ENCODE assay signal across 11 cellular contexts in the genomic region with DNA sequence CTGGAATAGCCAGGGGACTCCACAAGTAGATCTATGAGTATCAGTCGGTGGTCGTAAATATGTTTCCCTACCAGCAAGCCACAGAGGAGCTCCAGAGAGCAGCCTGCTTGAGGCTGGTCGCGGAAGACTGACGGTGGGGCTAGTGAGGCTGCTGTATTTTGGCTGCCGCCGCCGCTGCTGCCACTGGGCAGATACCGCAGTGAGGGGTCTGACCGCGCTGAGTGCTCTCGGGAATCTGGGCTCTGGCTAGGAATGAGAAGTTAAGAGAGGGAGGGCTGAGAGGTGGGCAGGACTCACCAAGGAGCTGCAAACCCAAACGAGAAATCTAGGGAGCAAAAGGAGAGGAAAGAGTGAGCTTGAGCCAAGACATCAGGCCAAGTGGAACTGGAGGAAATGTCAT. TPM values are rescaled to one million over a fixed set of nuclear protein-coding genes. Genes with fewer than 3 reads are reported as not detected.
A peak's percentile ranks its signal among the peaks of the same experiment; 100 is the strongest.
DNase-seq lines count a peak whose midpoint lies in the region; ATAC-seq and TF ChIP-seq lines count a peak whose summit lies in the region.
"Had no signal": no experiment of that assay in that cellular context is flagged by ENCODE, and none has a peak within 500 bp of the region (broad histone marks: within the 10 kb centered on the region; RNA-seq: fewer than 3 reads in every experiment).

A gene with protein sequence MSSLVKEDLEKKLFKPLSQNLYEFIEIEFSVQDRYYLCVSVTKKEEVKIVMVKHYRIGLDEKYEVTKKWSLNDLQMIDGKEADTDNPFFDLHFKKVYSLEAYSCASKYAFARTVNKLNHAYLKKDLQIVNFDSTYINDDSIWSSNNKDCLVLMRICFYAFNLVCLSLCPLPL (plus strand): TSS at position 157 of the 400 bp plus-strand sequence. CDS start 237 bp downstream, at position 394.

- peak within 1 kb of the TSS; percentile 68 for H3K4me2 ChIP-seq in osteoblast (ENCODE audit: insufficient read depth, low read length)

- no peak within 1 kb of the TSS for H3K4me3 ChIP-seq in CD8-positive, alpha-beta T cell (ENCODE audit: low read depth, low read length)
- no peak within 1 kb of the TSS for H3K4me3 ChIP-seq in RWPE2 (ENCODE audit: severe bottlenecking)
- H3K4me3 ChIP-seq in fibroblast of pulmonary artery (replicated peaks; ENCODE audit: low read depth, low read length), result peak within 1 kb of the TSS; percentile 36
- H3K4me3 ChIP-seq in osteoblast (ENCODE audit: insufficient read depth, low read length), result peak within 1 kb of the TSS; percentile 57
- H3K4me3 ChIP-seq in tibial nerve, result peak within 1 kb of the TSS in 2 of 4 donors; percentile 8 to 23
- H3K4me3 ChIP-seq in spleen, result peak within 1 kb of the TSS in 1 of 8 donors; percentile 11
- H3K4me3 ChIP-seq: adrenal gland had no signal

- POLR2A ChIA-PET in CD8-positive, alpha-beta T cell (lab: Charles Lee), result no interaction called here

- no peak for TF ChIP-seq EP300 in tibial nerve (IDR thresholded peaks at IDR 0.05)

- H3K27ac ChIP-seq in CD8-positive, alpha-beta T cell (ENCODE audit: low read depth, low read length), result no peak within 1 kb of the TSS
- H3K27ac ChIP-seq in RWPE2 (ENCODE audit: poor library complexity, severe bottlenecking) (no peak within 1 kb of the TSS), osteoblast (ENCODE audit: low read depth, low read length) (no peak within 1 kb of the TSS), tibial nerve (no peak within 1 kb of the TSS), spleen (no peak within 1 kb of the TSS)
- H3K27ac ChIP-seq: adrenal gland, neutrophil, upper lobe of left lung had no signal

- peak within 1 kb of the TSS; percentile 52 for H3K4me3 Mint-ChIP-seq in CD8-positive, alpha-beta T cell

- H3K4me1 ChIP-seq in CD8-positive, alpha-beta T cell (ENCODE audit: insufficient read depth, low read length), result no peaks in the 10 kb centered on the region
- H3K4me1 ChIP-seq in RWPE2 (ENCODE audit: insufficient read depth, poor library complexity, severe bottlenecking) (no peaks in the 10 kb centered on the region), osteoblast (ENCODE audit: insufficient read depth, low read length) (no peaks in the 10 kb centered on the region), tibial nerve (peaks cover 0 to 9% (median 0%) of the 10 kb centered on the region in 4 donors), spleen (no peaks in the 10 kb centered on the region)
- H3K4me1 ChIP-seq: adrenal gland had no signal

- H3K9me3 Mint-ChIP-seq in CD8-positive, alpha-beta T cell, result no peaks in the 10 kb centered on the region

- peaks cover 3% of the 10 kb centered on the region for H3K27me3 ChIP-seq in CD8-positive, alpha-beta T cell (ENCODE audit: insufficient read depth, low read length)
- no peaks in the 10 kb centered on the region for H3K27me3 ChIP-seq in RWPE2 (ENCODE audit: insufficient read depth, poor library complexity, severe bottlenecking)
- H3K27me3 ChIP-seq in osteoblast (ENCODE audit: insufficient read depth, low read length), result peaks cover 8% of the 10 kb centered on the region
- no peaks in the 10 kb centered on the region for H3K27me3 ChIP-seq in tibial nerve
- peaks cover 0 to 35% (median 0%) of the 10 kb centered on the region in 7 donors for H3K27me3 ChIP-seq in spleen (replicated peaks in 1 of 7)
- H3K27me3 ChIP-seq: upper lobe of left lung had no signal

- TF ChIP-seq POLR2A in tibial nerve (IDR thresholded peaks at IDR 0.05), result no peak
- TF ChIP-seq POLR2A in spleen (IDR thresholded peaks at IDR 0.05), result no peak

- H2AFZ ChIP-seq in osteoblast (ENCODE audit: low read length), result peak within 1 kb of the TSS; percentile 80

- no peak for ATAC-seq in CD8-positive, alpha-beta T cell
- ATAC-seq in RWPE2 (ENCODE audit: low read depth), result peak; percentile 27; the same call in 1 of the 3 replicates
- ATAC-seq in GM21381 (IDR thresholded peaks at IDR 0.05; ENCODE audit: unreplicated experiment), result no peak

- H3K4me1 Mint-ChIP-seq in CD8-positive, alpha-beta T cell (ENCODE audit: low read depth), result peaks cover 6% of the 10 kb centered on the region

- 7 to 11% methylated on average over 13 of the region's 13 CpGs for WGBS in tibial nerve, 2 donors
- 7 to 11% (median 11%) methylated on average over 13 of the region's 13 CpGs for WGBS in spleen, 5 donors

- no peaks in the 10 kb centered on the region for H3K36me3 ChIP-seq in CD8-positive, alpha-beta T cell (ENCODE audit: insufficient read depth, low read length)
- H3K36me3 ChIP-seq in RWPE2 (ENCODE audit: low read depth) (no peaks in the 10 kb centered on the region), osteoblast (ENCODE audit: insufficient read depth, low read length) (no peaks in the 10 kb centered on the region), tibial nerve (no peaks in the 10 kb centered on the region), spleen (no peaks in the 10 kb centered on the region)
- H3K36me3 ChIP-seq: adrenal gland, neutrophil, upper lobe of left lung had no signal

- TF ChIP-seq CTCF in CD8-positive, alpha-beta T cell (IDR thresholded peaks at IDR 0.05), result no peak
- TF ChIP-seq CTCF in RWPE2 (IDR thresholded peaks at IDR 0.05; ENCODE audit: poor library complexity, severe bottlenecking) (no peak), fibroblast of pulmonary artery (IDR thresholded peaks at IDR 0.05; ENCODE audit: low read length, missing control alignments) (peak; percentile 4), osteoblast (IDR thresholded peaks at IDR 0.05; ENCODE audit: extremely low read depth, low read depth, low read length) (no peak), tibial nerve (IDR thresholded peaks at IDR 0.05) (no peak), spleen (IDR thresholded peaks at IDR 0.05 in 8 of 11, conservative IDR thresholded peaks at IDR 0.05 in 3 of 11) (no peak)

- no peaks in the 10 kb centered on the region for H3K36me3 Mint-ChIP-seq in CD8-positive, alpha-beta T cell

- H3K27ac Mint-ChIP-seq in CD8-positive, alpha-beta T cell, result no peak within 1 kb of the TSS

- CTCF ChIA-PET in CD8-positive, alpha-beta T cell (lab: Charles Lee), result no interaction called here

- H3K9me3 ChIP-seq in CD8-positive, alpha-beta T cell (ENCODE audit: low read length), result no peaks in the 10 kb centered on the region
- no peaks in the 10 kb centered on the region for H3K9me3 ChIP-seq in RWPE2 (ENCODE audit: severe bottlenecking)
- no peaks in the 10 kb centered on the region for H3K9me3 ChIP-seq in osteoblast (ENCODE audit: low read depth, low read length)
- no peaks in the 10 kb centered on the region for H3K9me3 ChIP-seq in tibial nerve
- H3K9me3 ChIP-seq in spleen, result no peaks in the 10 kb centered on the region
- H3K9me3 ChIP-seq: adrenal gland, neutrophil, upper lobe of left lung had no signal

- intact Hi-C loops in CD8-positive, alpha-beta T cell (cut with DNase I, micrococcal nuclease), result no loop called here
- intact Hi-C loops in spleen (cut with DNase I; ENCODE audit: low total_unique reads), result no loop called here

- peaks cover 21% of the 10 kb centered on the region for H3K27me3 Mint-ChIP-seq in CD8-positive, alpha-beta T cell (ENCODE audit: low read depth)

- H4K20me1 ChIP-seq in osteoblast (ENCODE audit: insufficient read depth, low read length), result no peaks in the 10 kb centered on the region

- no peak for DNase-seq in CD8-positive, alpha-beta T cell
- DNase-seq in RWPE2 (ENCODE audit: low spot score), result no peak
- DNase-seq in fibroblast of pulmonary artery (ENCODE audit: low read depth), result peak; percentile 8
- DNase-seq in osteoblast (ENCODE audit: insufficient read length, low spot score, missing footprints), result peak; percentile 50
- no peak for DNase-seq in tibial nerve (ENCODE audit: low spot score in 2 of 2)
- no peak for DNase-seq in spleen
- DNase-seq in NCI-H446 treated with DMSO at 0.1 percent for 48 hours (lab: John Stamatoyannopoulos, UW), result no peak

- H3K79me2 ChIP-seq in osteoblast (ENCODE audit: insufficient read depth, low read length), result no peaks in the 10 kb centered on the region

RNA-seq across cellular contexts. Expression of the gene that starts here (rescaled TPM):
- not detected for total RNA-seq in CD8-positive, alpha-beta T cell
- total RNA-seq in osteoblast (not detected in 2 replicates), tibial nerve (not detected), spleen (not detected)
- polyA plus RNA-seq in spleen, result not detected
- total RNA-seq: adrenal gland, upper lobe of left lung had no signal

Comparison
In these comparisons a context has a peak if more than half of its experiments do, and no peak if none do; other contexts are left out.
1. Peak in DNase-seq, H3K4me3 ChIP-seq and H3K4me2 ChIP-seq in osteoblast; RNA of the gene not detected or under 1 TPM.